Comparison of ENCODE assay signal across 8 cellular contexts in the genomic region with DNA sequence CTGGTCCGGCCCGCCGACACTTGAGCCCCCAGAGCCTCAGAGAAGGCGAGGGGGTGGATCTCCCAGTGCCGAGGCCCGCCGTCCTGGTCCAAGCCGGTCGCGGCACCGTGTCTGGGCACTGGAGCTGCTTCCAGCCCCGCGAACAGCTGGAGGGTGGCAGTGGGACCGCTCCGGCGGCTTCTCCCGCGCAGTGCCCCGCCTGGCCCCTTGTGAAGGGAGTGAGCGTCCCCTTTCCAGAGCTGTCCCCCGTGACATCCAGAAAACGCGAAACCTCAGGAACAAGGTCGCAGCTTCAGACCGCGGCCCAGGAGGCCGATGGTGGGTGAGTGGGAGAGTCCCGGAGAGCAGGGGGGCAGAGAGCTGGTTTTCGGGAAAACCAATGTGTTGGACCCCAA. TPM values are rescaled to one million over a fixed set of nuclear protein-coding genes. Genes with fewer than 3 reads are reported as not detected.
DNase-seq lines count a peak whose midpoint lies in the region; ATAC-seq and TF ChIP-seq lines count a peak whose summit lies in the region.

No MANE protein-coding gene starts in this region.

- peaks cover 28% of the 10 kb centered on the region for H3K4me1 Mint-ChIP-seq in osteocyte (ENCODE audit: unreplicated experiment)

- peaks cover 78% of the 10 kb centered on the region for H3K27me3 Mint-ChIP-seq in osteocyte (ENCODE audit: unreplicated experiment)

- no peak overlapping the region for H3K27ac Mint-ChIP-seq in osteocyte (ENCODE audit: unreplicated experiment)

- peak; percentile 0 for ATAC-seq in GM18868 (IDR thresholded peaks at IDR 0.05; ENCODE audit: unreplicated experiment)
- ATAC-seq in HG03460 (IDR thresholded peaks at IDR 0.05; ENCODE audit: unreplicated experiment), result peak; percentile 0
- ATAC-seq in HG03457 (IDR thresholded peaks at IDR 0.05; ENCODE audit: unreplicated experiment), result no peak
- no peak for ATAC-seq in GM21619 (IDR thresholded peaks at IDR 0.05; ENCODE audit: unreplicated experiment)

- DNase-seq in ecto neural progenitor cell (ENCODE audit: low spot score) (peak; percentile 73), osteocyte (ENCODE audit: extremely low spot score, unreplicated experiment) (peak; percentile 82), GM20000 (ENCODE audit: low spot score) (no peak), KG1 (lab: John Stamatoyannopoulos, UW) (no peak)

- TF ChIP-seq CTCF in osteocyte (IDR thresholded peaks at IDR 0.05) (no peak), GM20000 (IDR thresholded peaks at IDR 0.05; ENCODE audit: extremely low read depth, missing control alignments) (no peak)

- H3K4me3 Mint-ChIP-seq in osteocyte (ENCODE audit: unreplicated experiment), result peak overlapping the region; percentile 55

- H3K9me3 Mint-ChIP-seq in osteocyte (ENCODE audit: unreplicated experiment), result no peaks in the 10 kb centered on the region

- no peaks in the 10 kb centered on the region for H3K36me3 Mint-ChIP-seq in osteocyte (ENCODE audit: unreplicated experiment)

RNA-seq across cellular contexts. Expression of a gene that starts 0.6 kb away (rescaled TPM):
- not detected in 2 replicates for total RNA-seq in osteocyte

RNA-seq across cellular contexts. Expression of a gene that starts 29.5 kb away (rescaled TPM):
- 6.2 and 7.1 TPM in 2 replicates for total RNA-seq in osteocyte

Comparison
In these comparisons a context has a peak if more than half of its experiments do, and no peak if none do; other contexts are left out.
1. ATAC-seq: peak in GM18868 (single experiment) and HG03460 (single experiment); none in HG03457 (single experiment) and GM21619 (single experiment).
2. DNase-seq: peak in ecto neural progenitor cell (single experiment) and osteocyte (single experiment); none in GM20000 (single experiment) and KG1 (single experiment).